In the genomic region with DNA sequence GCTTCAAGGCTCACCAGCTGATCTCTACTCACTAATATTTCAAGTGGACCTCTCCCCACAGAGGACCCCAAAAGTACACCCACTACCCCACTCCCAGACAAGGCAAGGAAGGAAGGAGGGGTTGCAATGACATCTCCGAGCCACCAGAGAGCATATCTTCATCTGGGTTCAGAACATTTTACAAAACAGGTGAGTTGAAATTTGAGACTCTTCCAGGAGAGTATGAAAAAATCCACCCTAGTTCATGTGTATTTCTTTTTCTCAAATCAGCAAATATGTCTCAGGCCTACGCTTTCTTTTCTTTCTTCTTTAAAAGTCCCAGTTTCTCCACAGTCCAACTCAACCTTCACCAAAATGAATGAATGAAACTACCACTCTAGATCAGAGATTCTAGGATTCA, we compare ENCODE assay signal across 9 cellular contexts.
DNase-seq lines count a peak whose midpoint lies in the region; ATAC-seq and FAIRE-seq lines count a peak whose summit lies in the region.
"Had no signal": no experiment of that assay in that cellular context is flagged by ENCODE, and none has a peak within 500 bp of the region (broad histone marks: within the 10 kb centered on the region; RNA-seq: fewer than 3 reads in every experiment).

No MANE protein-coding gene starts in this region.

- ATAC-seq in left colon: peak; percentile 57
- no peak for ATAC-seq in HG03135 (IDR thresholded peaks at IDR 0.05; ENCODE audit: unreplicated experiment)

- peaks cover 34% of the 10 kb centered on the region for H3K4me1 ChIP-seq in adipocyte (ENCODE audit: control insufficient read depth, insufficient read depth, low read length)

- H3K27me3 Mint-ChIP-seq in activated T-helper 2 cell treated with anti-CD3 and anti-CD28 coated beads, Interferon-gamma antibody, Interleukin-2, Interleukin-4, amounts not matched to agents 10 μg/mL and 5 μg/mL and 100 μg/mL, durations not matched to agents 14 hours and 24 hours and 36 hours (ENCODE audit: low read depth): no peaks in the 10 kb centered on the region

- H3K4me1 Mint-ChIP-seq in activated T-helper 2 cell treated with anti-CD3 and anti-CD28 coated beads, Interferon-gamma antibody, Interleukin-2, Interleukin-4, amounts not matched to agents 10 μg/mL and 5 μg/mL and 100 μg/mL, durations not matched to agents 14 hours and 24 hours and 36 hours (ENCODE audit: low read depth): peaks cover 2% of the 10 kb centered on the region

- in situ Hi-C loops in ACHN (cut with HindIII; ENCODE audit: low pct_ligation_motif_present, low pct_unique_long_range_greater_than_20kb, low sequenced_read_pairs): no loop called here

- H3K9ac ChIP-seq in adipocyte (ENCODE audit: low read length): peak overlapping the region; percentile 20

- DNase-seq in ACHN: peak; percentile 43
- DNase-seq in GM19239 (ENCODE audit: insufficient read length, low spot score): no peak
- peak; percentile 45 for DNase-seq in adipocyte (ENCODE audit: low read depth)
- DNase-seq in left colon: no peak
- DNase-seq in activated T-cell treated with anti-CD3 and anti-CD28 coated beads for 4 hours: no peak
- no peak for DNase-seq in H4 (ENCODE audit: low spot score)
- DNase-seq in activated T-helper 2 cell treated with anti-CD3 and anti-CD28 coated beads, Interferon-gamma antibody, Interleukin-2, Interleukin-4, amounts not matched to agents 10 μg/mL and 5 μg/mL and 100 μg/mL, durations not matched to agents 14 hours and 24 hours and 36 hours (ENCODE audit: low spot score): no peak

- intact Hi-C loops in left colon (cut with DNase I, micrococcal nuclease): loop anchor here in 1 of 2 donors (5.0 kb wide), 1 partner anchor 60 kb away; a partner anchor contains a TSS
- intact Hi-C loops in activated T-helper 2 cell treated with anti-CD3 and anti-CD28 coated beads, Interferon-gamma antibody, Interleukin-2, Interleukin-4, amounts not matched to agents 10 μg/mL and 5 μg/mL and 100 μg/mL, durations not matched to agents 14 hours and 24 hours and 36 hours (cut with micrococcal nuclease): no loop called here

- no peaks in the 10 kb centered on the region for H3K9me3 ChIP-seq in adipocyte (ENCODE audit: control insufficient read depth, low read length)

- peak overlapping the region; percentile 12 for H3K4me3 ChIP-seq in adipocyte (ENCODE audit: low read length)

- FAIRE-seq in GM19239 (lab: Jason Lieb, UNC): peak; percentile 35
- FAIRE-seq: TTC549 had no signal

- no peaks in the 10 kb centered on the region for H3K36me3 ChIP-seq in adipocyte (ENCODE audit: control insufficient read depth, insufficient read depth, low read length, severe bottlenecking)

- H3K27ac Mint-ChIP-seq in activated T-helper 2 cell treated with anti-CD3 and anti-CD28 coated beads, Interferon-gamma antibody, Interleukin-2, Interleukin-4, amounts not matched to agents 10 μg/mL and 5 μg/mL and 100 μg/mL, durations not matched to agents 14 hours and 24 hours and 36 hours: no peak overlapping the region

- no peaks in the 10 kb centered on the region for H3K27me3 ChIP-seq in adipocyte (replicated peaks; ENCODE audit: control insufficient read depth, insufficient read depth, low read length)

- H3K36me3 Mint-ChIP-seq in activated T-helper 2 cell treated with anti-CD3 and anti-CD28 coated beads, Interferon-gamma antibody, Interleukin-2, Interleukin-4, amounts not matched to agents 10 μg/mL and 5 μg/mL and 100 μg/mL, durations not matched to agents 14 hours and 24 hours and 36 hours (ENCODE audit: low read depth): no peaks in the 10 kb centered on the region

- no peak overlapping the region for H3K4me3 Mint-ChIP-seq in activated T-helper 2 cell treated with anti-CD3 and anti-CD28 coated beads, Interferon-gamma antibody, Interleukin-2, Interleukin-4, amounts not matched to agents 10 μg/mL and 5 μg/mL and 100 μg/mL, durations not matched to agents 14 hours and 24 hours and 36 hours (ENCODE audit: low read depth)

- no peaks in the 10 kb centered on the region for H3K9me3 Mint-ChIP-seq in activated T-helper 2 cell treated with anti-CD3 and anti-CD28 coated beads, Interferon-gamma antibody, Interleukin-2, Interleukin-4, amounts not matched to agents 10 μg/mL and 5 μg/mL and 100 μg/mL, durations not matched to agents 14 hours and 24 hours and 36 hours

Comparison
In these comparisons a context has a peak if more than half of its experiments do, and no peak if none do; other contexts are left out.
1. DNase-seq: peak in ACHN (single experiment) and adipocyte (single experiment); none in GM19239 (single experiment), left colon (0 of 2), activated T-cell treated with anti-CD3 and anti-CD28 coated beads for 4 hours (single experiment), H4 (single experiment) and activated T-helper 2 cell treated with anti-CD3 and anti-CD28 coated beads, Interferon-gamma antibody, Interleukin-2, Interleukin-4, amounts not matched to agents 10 μg/mL and 5 μg/mL and 100 μg/mL, durations not matched to agents 14 hours and 24 hours and 36 hours (single experiment).